ENCODE assay signal across 10 cellular contexts in the genomic region with DNA sequence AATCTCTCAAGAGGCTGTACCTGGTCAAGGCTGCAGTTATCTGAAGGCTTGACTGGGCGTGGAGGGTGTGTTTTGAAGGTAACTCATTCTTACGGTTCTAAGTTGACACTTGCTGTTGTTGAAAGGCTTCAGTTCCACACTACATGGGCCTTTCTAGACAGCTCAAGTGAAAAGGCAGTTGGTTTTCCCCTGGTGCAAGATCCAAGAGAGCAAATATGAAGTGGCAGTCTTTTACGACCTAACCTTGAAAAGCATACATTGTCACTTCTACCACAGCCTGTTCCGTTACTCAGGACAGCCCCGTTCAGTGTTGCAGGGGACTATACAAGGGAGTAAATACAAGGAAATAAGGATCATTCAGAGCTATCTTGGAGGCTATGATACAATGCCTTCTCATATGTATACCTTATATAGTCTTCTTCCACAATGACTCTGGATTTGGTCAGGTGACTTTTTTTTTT. TPM values are rescaled to one million over a fixed set of nuclear protein-coding genes. Genes with fewer than 3 reads are reported as not detected.
DNase-seq lines count a peak whose midpoint lies in the region; ATAC-seq and TF ChIP-seq lines count a peak whose summit lies in the region.
"Had no signal": no experiment of that assay in that cellular context is flagged by ENCODE, and none has a peak within 500 bp of the region (broad histone marks: within the 10 kb centered on the region; RNA-seq: fewer than 3 reads in every experiment).

No MANE protein-coding gene starts in this region.

- H3K4me1 Mint-ChIP-seq in WTC11, result peaks cover 24% of the 10 kb centered on the region
- H3K4me1 Mint-ChIP-seq in naive thymus-derived CD4-positive, alpha-beta T cell, result peaks cover 19 to 65% (median 55%) of the 10 kb centered on the region in 7 donors

- ATAC-seq in GM21381 (IDR thresholded peaks at IDR 0.05; ENCODE audit: unreplicated experiment) (peak; percentile 36), WTC11 (no peak), GM21528 (IDR thresholded peaks at IDR 0.05; ENCODE audit: low FRiP score, unreplicated experiment) (no peak), HG02884 (IDR thresholded peaks at IDR 0.05; ENCODE audit: unreplicated experiment) (no peak)
- ATAC-seq in naive thymus-derived CD4-positive, alpha-beta T cell, result peak; percentile 67

- peaks cover 0 to 9% (median 5%) of the 10 kb centered on the region in 3 experiments for H3K36me3 ChIP-seq in naive thymus-derived CD4-positive, alpha-beta T cell (ENCODE audit: control insufficient read depth in 2 of 3, insufficient read depth in 3 of 3, low read length in 3 of 3)

- no peaks in the 10 kb centered on the region for H3K9me3 ChIP-seq in naive thymus-derived CD4-positive, alpha-beta T cell (ENCODE audit: control insufficient read depth in 2 of 3, low read length in 3 of 3)

- H3K27me3 ChIP-seq in naive thymus-derived CD4-positive, alpha-beta T cell (ENCODE audit: control insufficient read depth in 2 of 2, insufficient read depth in 2 of 2, low read length in 2 of 2), result no peaks in the 10 kb centered on the region

- no peaks in the 10 kb centered on the region for H3K27me3 Mint-ChIP-seq in WTC11 (ENCODE audit: low read depth)
- no peaks in the 10 kb centered on the region for H3K27me3 Mint-ChIP-seq in naive thymus-derived CD4-positive, alpha-beta T cell

- H3K4me3 ChIP-seq in naive thymus-derived CD4-positive, alpha-beta T cell (ENCODE audit: low read length), result no peak overlapping the region

- 0 out of 2 replicates have a peak, but pooled peaks cover 4% of the 10 kb centered on the region for H3K9me3 Mint-ChIP-seq in WTC11
- H3K9me3 Mint-ChIP-seq in naive thymus-derived CD4-positive, alpha-beta T cell, result peaks cover 0 to 2% (median 0%) of the 10 kb centered on the region in 11 donors

- H3K4me1 ChIP-seq in naive thymus-derived CD4-positive, alpha-beta T cell (ENCODE audit: control insufficient read depth in 2 of 2, insufficient read depth in 2 of 2, low read length in 2 of 2), result peaks cover 15 to 31% of the 10 kb centered on the region in 2 donors
- H3K4me1 ChIP-seq: parathyroid adenoma had no signal

- H3K27ac ChIP-seq in naive thymus-derived CD4-positive, alpha-beta T cell (ENCODE audit: low read depth, low read length), result no peak overlapping the region
- H3K27ac ChIP-seq: parathyroid adenoma had no signal

- peaks cover 18% of the 10 kb centered on the region for H3K36me3 Mint-ChIP-seq in WTC11
- peaks cover 0 to 26% (median 5%) of the 10 kb centered on the region in 5 donors for H3K36me3 Mint-ChIP-seq in naive thymus-derived CD4-positive, alpha-beta T cell

- POLR2A ChIA-PET in WTC11 (lab: Charles Lee), result no interaction called here
- POLR2A ChIA-PET in naive thymus-derived CD4-positive, alpha-beta T cell (lab: Charles Lee), result interaction anchor here (0.6 kb wide), 1 partner anchor 32 kb away, joined by 3 read pairs; no protein-coding TSS in a partner anchor

- TF ChIP-seq CTCF in GM10266 (IDR thresholded peaks at IDR 0.05; ENCODE audit: control insufficient read depth, insufficient read depth, low read depth, missing control alignments), result no peak
- no peak for TF ChIP-seq CTCF in WTC11 (IDR thresholded peaks at IDR 0.05)

- CTCF ChIA-PET in WTC11 (lab: Charles Lee), result interaction anchor here (0.6 kb wide), 1 partner anchor 104 kb away, joined by 3 read pairs; no protein-coding TSS in a partner anchor
- CTCF ChIA-PET in naive thymus-derived CD4-positive, alpha-beta T cell (lab: Charles Lee), result no interaction called here

- intact Hi-C loops in naive thymus-derived CD4-positive, alpha-beta T cell (cut with micrococcal nuclease), result loop anchor here in 1 of 2 donors (5.0 kb wide), 1 partner anchor 46 kb away; a partner anchor contains a TSS

- peak overlapping the region; percentile 83 for H3K27ac Mint-ChIP-seq in WTC11
- H3K27ac Mint-ChIP-seq in naive thymus-derived CD4-positive, alpha-beta T cell, result peak overlapping the region in 7 of 9 donors; percentile 18 to 77 (median 62)

- peak; percentile 22 for DNase-seq in GM10266 (ENCODE audit: extremely low spot score)
- DNase-seq in WTC11 (ENCODE audit: low spot score), result no peak
- DNase-seq in naive thymus-derived CD4-positive, alpha-beta T cell, result no peak
- no peak for DNase-seq in DMS79 treated with DMSO at 0.1 percent for 48 hours (lab: John Stamatoyannopoulos, UW)
- DNase-seq: activated CD8-positive, alpha-beta memory T cell treated with anti-CD3 and anti-CD28 coated beads, Interleukin-2, amount 50 U/mL, for 4 hours; DMS79 had no signal

- no peak overlapping the region for H3K4me3 Mint-ChIP-seq in WTC11
- peak overlapping the region in 1 of 10 donors; percentile 32 for H3K4me3 Mint-ChIP-seq in naive thymus-derived CD4-positive, alpha-beta T cell

TF ChIP-seq in WTC11, 78 proteins besides CTCF, POLR2A, EP300 and RAD21:
- TF ChIP-seq, protein P1, sequence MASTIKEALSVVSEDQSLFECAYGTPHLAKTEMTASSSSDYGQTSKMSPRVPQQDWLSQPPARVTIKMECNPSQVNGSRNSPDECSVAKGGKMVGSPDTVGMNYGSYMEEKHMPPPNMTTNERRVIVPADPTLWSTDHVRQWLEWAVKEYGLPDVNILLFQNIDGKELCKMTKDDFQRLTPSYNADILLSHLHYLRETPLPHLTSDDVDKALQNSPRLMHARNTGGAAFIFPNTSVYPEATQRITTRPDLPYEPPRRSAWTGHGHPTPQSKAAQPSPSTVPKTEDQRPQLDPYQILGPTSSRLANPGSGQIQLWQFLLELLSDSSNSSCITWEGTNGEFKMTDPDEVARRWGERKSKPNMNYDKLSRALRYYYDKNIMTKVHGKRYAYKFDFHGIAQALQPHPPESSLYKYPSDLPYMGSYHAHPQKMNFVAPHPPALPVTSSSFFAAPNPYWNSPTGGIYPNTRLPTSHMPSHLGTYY (CRISPR knock-in tag; IDR thresholded peaks at IDR 0.05), result no peak
- TF ChIP-seq, protein P2, sequence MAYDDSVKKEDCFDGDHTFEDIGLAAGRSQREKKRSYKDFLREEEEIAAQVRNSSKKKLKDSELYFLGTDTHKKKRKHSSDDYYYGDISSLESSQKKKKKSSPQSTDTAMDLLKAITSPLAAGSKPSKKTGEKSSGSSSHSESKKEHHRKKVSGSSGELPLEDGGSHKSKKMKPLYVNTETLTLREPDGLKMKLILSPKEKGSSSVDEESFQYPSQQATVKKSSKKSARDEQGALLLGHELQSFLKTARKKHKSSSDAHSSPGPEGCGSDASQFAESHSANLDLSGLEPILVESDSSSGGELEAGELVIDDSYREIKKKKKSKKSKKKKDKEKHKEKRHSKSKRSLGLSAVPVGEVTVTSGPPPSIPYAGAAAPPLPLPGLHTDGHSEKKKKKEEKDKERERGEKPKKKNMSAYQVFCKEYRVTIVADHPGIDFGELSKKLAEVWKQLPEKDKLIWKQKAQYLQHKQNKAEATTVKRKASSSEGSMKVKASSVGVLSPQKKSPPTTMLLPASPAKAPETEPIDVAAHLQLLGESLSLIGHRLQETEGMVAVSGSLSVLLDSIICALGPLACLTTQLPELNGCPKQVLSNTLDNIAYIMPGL (CRISPR knock-in tag; IDR thresholded peaks at IDR 0.05), result no peak
- TF ChIP-seq ZNF396 (CRISPR knock-in tag; IDR thresholded peaks at IDR 0.05; ENCODE audit: borderline replicate concordance) (no peak), NFATC4 (CRISPR knock-in tag; IDR thresholded peaks at IDR 0.05) (no peak), ZNF263 (CRISPR knock-in tag; IDR thresholded peaks at IDR 0.05; ENCODE audit: low read depth) (no peak), CREB1 (CRISPR knock-in tag; IDR thresholded peaks at IDR 0.05) (no peak), SMAD3 (CRISPR knock-in tag; IDR thresholded peaks at IDR 0.05; ENCODE audit: borderline replicate concordance) (no peak), ZBTB21 (CRISPR knock-in tag; IDR thresholded peaks at IDR 0.05; ENCODE audit: borderline replicate concordance) (no peak), SOX15 (CRISPR knock-in tag; IDR thresholded peaks at IDR 0.05) (no peak)
- TF ChIP-seq, protein P3, sequence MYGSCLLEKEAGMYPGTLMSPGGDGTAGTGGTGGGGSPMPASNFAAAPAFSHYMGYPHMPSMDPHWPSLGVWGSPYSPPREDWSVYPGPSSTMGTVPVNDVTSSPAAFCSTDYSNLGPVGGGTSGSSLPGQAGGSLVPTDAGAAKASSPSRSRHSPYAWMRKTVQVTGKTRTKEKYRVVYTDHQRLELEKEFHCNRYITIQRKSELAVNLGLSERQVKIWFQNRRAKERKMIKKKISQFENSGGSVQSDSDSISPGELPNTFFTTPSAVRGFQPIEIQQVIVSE (CRISPR knock-in tag; IDR thresholded peaks at IDR 0.05; ENCODE audit: borderline replicate concordance), result no peak
- TF ChIP-seq, protein P4, sequence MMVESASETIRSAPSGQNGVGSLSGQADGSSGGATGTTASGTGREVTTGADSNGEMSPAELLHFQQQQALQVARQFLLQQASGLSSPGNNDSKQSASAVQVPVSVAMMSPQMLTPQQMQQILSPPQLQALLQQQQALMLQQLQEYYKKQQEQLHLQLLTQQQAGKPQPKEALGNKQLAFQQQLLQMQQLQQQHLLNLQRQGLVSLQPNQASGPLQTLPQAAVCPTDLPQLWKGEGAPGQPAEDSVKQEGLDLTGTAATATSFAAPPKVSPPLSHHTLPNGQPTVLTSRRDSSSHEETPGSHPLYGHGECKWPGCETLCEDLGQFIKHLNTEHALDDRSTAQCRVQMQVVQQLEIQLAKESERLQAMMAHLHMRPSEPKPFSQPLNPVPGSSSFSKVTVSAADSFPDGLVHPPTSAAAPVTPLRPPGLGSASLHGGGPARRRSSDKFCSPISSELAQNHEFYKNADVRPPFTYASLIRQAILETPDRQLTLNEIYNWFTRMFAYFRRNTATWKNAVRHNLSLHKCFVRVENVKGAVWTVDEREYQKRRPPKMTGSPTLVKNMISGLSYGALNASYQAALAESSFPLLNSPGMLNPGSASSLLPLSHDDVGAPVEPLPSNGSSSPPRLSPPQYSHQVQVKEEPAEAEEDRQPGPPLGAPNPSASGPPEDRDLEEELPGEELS (CRISPR knock-in tag; IDR thresholded peaks at IDR 0.05), result no peak
TF ChIP-seq in WTC11: peak in this region for 0.

RNA-seq across cellular contexts. Expression of a gene that starts 46.2 kb away (rescaled TPM):
- total RNA-seq in WTC11 (2021), result 61.7 to 64.6 TPM (median 63.0 TPM) in 3 replicates
- 100 to 1,000 TPM in 2 of 5 experiments, 10 to 100 TPM in 3; 92.7 to 102 (median 98.5) TPM for total RNA-seq in naive thymus-derived CD4-positive, alpha-beta T cell
- polyA plus RNA-seq in naive thymus-derived CD4-positive, alpha-beta T cell, result 10 to 100 TPM; 42.8 to 48.4 TPM

Comparison
In these comparisons a context has a peak if more than half of its experiments do, and no peak if none do; other contexts are left out.
1. ATAC-seq: peak in GM21381 (single experiment) and naive thymus-derived CD4-positive, alpha-beta T cell (single experiment); none in WTC11 (single experiment), GM21528 (single experiment) and HG02884 (single experiment).